Comparison of ENCODE assay signal across 22 cellular contexts in the genomic region with DNA sequence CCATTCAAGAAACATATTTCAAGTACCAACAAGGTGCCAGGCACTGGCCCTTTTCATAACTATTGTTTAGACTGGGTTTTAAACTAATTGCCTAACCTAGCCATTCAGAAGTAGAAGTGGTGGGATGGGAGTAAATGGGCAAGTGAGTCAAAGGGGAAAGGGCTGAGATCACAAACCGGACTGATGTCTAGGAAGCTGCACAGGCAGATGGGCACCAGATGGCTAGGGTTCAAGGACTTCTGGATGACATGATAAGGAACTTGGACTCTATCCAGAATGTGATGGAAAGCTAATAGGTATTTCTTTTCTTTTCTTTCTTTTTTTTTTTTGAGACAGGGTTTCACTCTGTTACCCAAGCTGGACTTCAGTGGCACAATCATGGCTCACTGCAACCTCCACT.
"Had no signal": no experiment of that assay in that cellular context is flagged by ENCODE, and none has a peak within 500 bp of the region (broad histone marks: within the 10 kb centered on the region; RNA-seq: fewer than 3 reads in every experiment).

No MANE protein-coding gene starts in this region.

- H3K36me3 ChIP-seq: brain microvascular endothelial cell, left ventricle myocardium inferior, right atrium auricular region had no signal

- H3K27ac Mint-ChIP-seq: activated CD4-positive, alpha-beta memory T cell treated with anti-CD3 and anti-CD28 coated beads, Interleukin-2, amount 10 ng/mL, durations not matched to agents 7 days and 5 days; activated CD4-positive, alpha-beta T cell treated with anti-CD3 and anti-CD28 coated beads for 36 hours; activated naive CD8-positive, alpha-beta T cell treated with anti-CD3 and anti-CD28 coated beads, Interleukin-2, amount 10 ng/mL, durations not matched to agents 7 days and 5 days had no signal

- H3K4me1 ChIP-seq: foreskin keratinocyte, left ventricle myocardium inferior, right atrium auricular region had no signal

- ATAC-seq: activated CD4-positive, alpha-beta T cell treated with anti-CD3 and anti-CD28 coated beads for 36 hours; foreskin keratinocyte; natural killer cell treated with Interleukin-12 subunit alpha and Interleukin-12 subunit beta and Interleukin-15 and Interleukin-18, amount 100 ng/mL, for 72 hours; stimulated activated naive CD8-positive, alpha-beta T cell treated with anti-CD3 and anti-CD28 coated beads, Interleukin-15, Interleukin-2, amounts not matched to agents 100 U/mL and 50 U/mL, for 24 hours had no signal

- H3K9me3 Mint-ChIP-seq: activated CD4-positive, alpha-beta memory T cell treated with anti-CD3 and anti-CD28 coated beads, Interleukin-2, amount 10 ng/mL, durations not matched to agents 7 days and 5 days; activated naive CD8-positive, alpha-beta T cell treated with anti-CD3 and anti-CD28 coated beads, Interleukin-2, amount 10 ng/mL, durations not matched to agents 7 days and 5 days; natural killer cell treated with Interleukin-12 subunit alpha and Interleukin-12 subunit beta and Interleukin-15 and Interleukin-18, amount 100 ng/mL, for 72 hours had no signal

- H3K4me3 Mint-ChIP-seq: activated CD4-positive, alpha-beta memory T cell treated with anti-CD3 and anti-CD28 coated beads, Interleukin-2, amount 10 ng/mL, durations not matched to agents 7 days and 5 days; activated CD4-positive, alpha-beta T cell treated with anti-CD3 and anti-CD28 coated beads for 36 hours; activated naive CD8-positive, alpha-beta T cell treated with anti-CD3 and anti-CD28 coated beads, Interleukin-2, amount 10 ng/mL, durations not matched to agents 7 days and 5 days; natural killer cell treated with Interleukin-12 subunit alpha and Interleukin-12 subunit beta and Interleukin-15 and Interleukin-18, amount 100 ng/mL, for 72 hours had no signal

- DNase-seq: activated CD4-positive, alpha-beta memory T cell treated with anti-CD3 and anti-CD28 coated beads, Interleukin-2, amount 10 ng/mL, durations not matched to agents 7 days and 5 days; activated CD4-positive, alpha-beta T cell treated with anti-CD3 and anti-CD28 coated beads for 36 hours; activated gamma-delta T cell; activated naive CD8-positive, alpha-beta T cell treated with anti-CD3 and anti-CD28 coated beads, Interleukin-2, amount 10 ng/mL, durations not matched to agents 7 days and 5 days; activated T-cell treated with anti-CD3 and anti-CD28 coated beads, Interleukin-2, amount 50 U/mL, for 48 hours; anterior cingulate cortex; brain microvascular endothelial cell; cortex of kidney; effector CD4-positive, alpha-beta T cell; foreskin keratinocyte; glutamatergic neuron; left ventricle myocardium inferior; nucleus accumbens; stimulated activated CD4-positive, alpha-beta T cell treated with anti-CD3 and anti-CD28 coated beads, Interleukin-15, amount 100 ng/mL, for 24 hours; stimulated activated CD4-positive, alpha-beta T cell treated with anti-CD3 and anti-CD28 coated beads, Interleukin-4, amount 100 ng/mL, for 1 hour; stimulated activated naive CD8-positive, alpha-beta T cell treated with anti-CD3 and anti-CD28 coated beads, Interleukin-15, Interleukin-2, amounts not matched to agents 100 U/mL and 50 U/mL, for 24 hours; T1000; trophoblast cell had no signal

- H3K4me3 ChIP-seq: left ventricle myocardium inferior, right atrium auricular region, skin epidermis, suprapubic skin had no signal

- H3K27me3 ChIP-seq: brain microvascular endothelial cell, foreskin keratinocyte, right atrium auricular region, suprapubic skin had no signal

- H3K9me3 ChIP-seq: left ventricle myocardium inferior, right atrium auricular region, suprapubic skin had no signal

- H3K27ac ChIP-seq: brain microvascular endothelial cell, foreskin keratinocyte, left ventricle myocardium inferior, right atrium auricular region, skin epidermis, suprapubic skin had no signal

- H3K27me3 Mint-ChIP-seq: activated CD4-positive, alpha-beta memory T cell treated with anti-CD3 and anti-CD28 coated beads, Interleukin-2, amount 10 ng/mL, durations not matched to agents 7 days and 5 days; activated CD4-positive, alpha-beta T cell treated with anti-CD3 and anti-CD28 coated beads for 36 hours; activated naive CD8-positive, alpha-beta T cell treated with anti-CD3 and anti-CD28 coated beads, Interleukin-2, amount 10 ng/mL, durations not matched to agents 7 days and 5 days; natural killer cell treated with Interleukin-12 subunit alpha and Interleukin-12 subunit beta and Interleukin-15 and Interleukin-18, amount 100 ng/mL, for 72 hours had no signal
